11 cellular contexts compared by ENCODE assay signal in genomic region chr20:48725589-48725991, GRCh38.
A peak's percentile ranks its signal among the peaks of the same experiment; 100 is the strongest.
DNase-seq lines count a peak whose midpoint lies in the region; ATAC-seq lines count a peak whose summit lies in the region.
"Had no signal": no experiment of that assay in that cellular context is flagged by ENCODE, and none has a peak within 500 bp of the region (broad histone marks: within the 10 kb centered on the region; RNA-seq: fewer than 3 reads in every experiment).

No MANE protein-coding gene starts in this region.

- DNase-seq in CD4-positive, CD25-positive, alpha-beta regulatory T cell = no peak
- DNase-seq in HS-5 (ENCODE audit: low read depth) (peak; percentile 82), memory B cell (ENCODE audit: low spot score in 2 of 2) (no peak), NCI-H446 treated with DMSO at 0.1 percent for 48 hours (lab: John Stamatoyannopoulos, UW) (no peak)
- DNase-seq in activated naive CD8-positive, alpha-beta T cell treated with anti-CD3 and anti-CD28 coated beads, Interleukin-2, amount 50 U/mL, for 24 hours = no peak
- DNase-seq: activated effector memory CD4-positive, alpha-beta T cell treated with anti-CD3 and anti-CD28 coated beads, Interleukin-2, amount 50 U/mL, for 16 hours; nephron progenitor cell had no signal

- H3K36me3 ChIP-seq in CD4-positive, CD25-positive, alpha-beta regulatory T cell (ENCODE audit: control insufficient read depth, insufficient read depth, low read length) = peaks cover 80% of the 10 kb centered on the region

- H3K27me3 ChIP-seq in CD4-positive, CD25-positive, alpha-beta regulatory T cell (ENCODE audit: control insufficient read depth, insufficient read depth, low read length) = no peaks in the 10 kb centered on the region

- H3K4me3 ChIP-seq in CD4-positive, CD25-positive, alpha-beta regulatory T cell (ENCODE audit: low read depth, low read length) = no peak overlapping the region
- H3K4me3 ChIP-seq: PC-9 had no signal

- H3K27me3 Mint-ChIP-seq in CD4-positive, CD25-positive, alpha-beta regulatory T cell = no peaks in the 10 kb centered on the region
- no peaks in the 10 kb centered on the region for H3K27me3 Mint-ChIP-seq in activated naive CD8-positive, alpha-beta T cell treated with anti-CD3 and anti-CD28 coated beads, Interleukin-2, amount 50 U/mL, for 24 hours
- H3K27me3 Mint-ChIP-seq in memory B cell = no peaks in the 10 kb centered on the region

- peaks cover 7% of the 10 kb centered on the region for H3K4me1 ChIP-seq in CD4-positive, CD25-positive, alpha-beta regulatory T cell (ENCODE audit: control insufficient read depth, insufficient read depth, low read length, poor library complexity, severe bottlenecking)

- H3K36me3 Mint-ChIP-seq in CD4-positive, CD25-positive, alpha-beta regulatory T cell = peaks cover 56% of the 10 kb centered on the region
- H3K36me3 Mint-ChIP-seq in activated naive CD8-positive, alpha-beta T cell treated with anti-CD3 and anti-CD28 coated beads, Interleukin-2, amount 50 U/mL, for 24 hours (ENCODE audit: low read depth) = peaks cover 46% of the 10 kb centered on the region
- H3K36me3 Mint-ChIP-seq in memory B cell = peaks cover 33% of the 10 kb centered on the region

- ATAC-seq in CD4-positive, CD25-positive, alpha-beta regulatory T cell (ENCODE audit: low read depth in 2 of 2) = peak; percentile 32 to 35
- peak; percentile 44 for ATAC-seq in activated naive CD8-positive, alpha-beta T cell treated with anti-CD3 and anti-CD28 coated beads, Interleukin-2, amount 50 U/mL, for 24 hours
- no peak for ATAC-seq in memory B cell (ENCODE audit: low read depth)
- ATAC-seq in HG03135 (IDR thresholded peaks at IDR 0.05; ENCODE audit: unreplicated experiment) = no peak
- ATAC-seq in HG02840 (IDR thresholded peaks at IDR 0.05; ENCODE audit: low FRiP score, unreplicated experiment) = no peak
- no peak for ATAC-seq in HG03442 (IDR thresholded peaks at IDR 0.05; ENCODE audit: unreplicated experiment)

- H3K4me1 Mint-ChIP-seq in CD4-positive, CD25-positive, alpha-beta regulatory T cell = peaks cover 5 to 82% (median 41%) of the 10 kb centered on the region in 4 donors
- H3K4me1 Mint-ChIP-seq in activated naive CD8-positive, alpha-beta T cell treated with anti-CD3 and anti-CD28 coated beads, Interleukin-2, amount 50 U/mL, for 24 hours = peaks cover 63% of the 10 kb centered on the region
- H3K4me1 Mint-ChIP-seq in memory B cell = peaks cover 47% of the 10 kb centered on the region

- peak overlapping the region in 2 of 3 donors; percentile 0 to 76 for H3K27ac Mint-ChIP-seq in CD4-positive, CD25-positive, alpha-beta regulatory T cell
- peak overlapping the region; percentile 29 for H3K27ac Mint-ChIP-seq in activated naive CD8-positive, alpha-beta T cell treated with anti-CD3 and anti-CD28 coated beads, Interleukin-2, amount 50 U/mL, for 24 hours
- H3K27ac Mint-ChIP-seq in memory B cell = peak overlapping the region; percentile 89
- H3K27ac Mint-ChIP-seq: nephron progenitor cell had no signal

- H3K9me3 ChIP-seq in CD4-positive, CD25-positive, alpha-beta regulatory T cell (ENCODE audit: control insufficient read depth in 2 of 2, low read length in 2 of 2) = no peaks in the 10 kb centered on the region

- H3K27ac ChIP-seq in CD4-positive, CD25-positive, alpha-beta regulatory T cell (ENCODE audit: insufficient read depth, low read length, poor library complexity, severe bottlenecking) = peak overlapping the region; percentile 35
- H3K27ac ChIP-seq: PC-9 had no signal

- no peaks in the 10 kb centered on the region for H3K9me3 Mint-ChIP-seq in CD4-positive, CD25-positive, alpha-beta regulatory T cell
- no peaks in the 10 kb centered on the region for H3K9me3 Mint-ChIP-seq in activated naive CD8-positive, alpha-beta T cell treated with anti-CD3 and anti-CD28 coated beads, Interleukin-2, amount 50 U/mL, for 24 hours
- no peaks in the 10 kb centered on the region for H3K9me3 Mint-ChIP-seq in memory B cell
- H3K9me3 Mint-ChIP-seq: nephron progenitor cell had no signal

- no peak overlapping the region for H3K4me3 Mint-ChIP-seq in CD4-positive, CD25-positive, alpha-beta regulatory T cell
- no peak overlapping the region for H3K4me3 Mint-ChIP-seq in activated naive CD8-positive, alpha-beta T cell treated with anti-CD3 and anti-CD28 coated beads, Interleukin-2, amount 50 U/mL, for 24 hours
- H3K4me3 Mint-ChIP-seq in memory B cell = no peak overlapping the region
- H3K4me3 Mint-ChIP-seq: nephron progenitor cell had no signal

Comparison
In these comparisons a context has a peak if more than half of its experiments do, and no peak if none do; other contexts are left out.
1. ATAC-seq: peak in CD4-positive, CD25-positive, alpha-beta regulatory T cell (2 of 2) and activated naive CD8-positive, alpha-beta T cell treated with anti-CD3 and anti-CD28 coated beads, Interleukin-2, amount 50 U/mL, for 24 hours (single experiment); none in memory B cell (single experiment), HG03135 (single experiment), HG02840 (single experiment) and HG03442 (single experiment).
2. H3K27ac Mint-ChIP-seq: peak in every context shown above with its lines; median percentile 89 in memory B cell; 38 in CD4-positive, CD25-positive, alpha-beta regulatory T cell; 29 in activated naive CD8-positive, alpha-beta T cell treated with anti-CD3 and anti-CD28 coated beads, Interleukin-2, amount 50 U/mL, for 24 hours.